Comparison of ENCODE assay signal across 10 cellular contexts in the genomic region with DNA sequence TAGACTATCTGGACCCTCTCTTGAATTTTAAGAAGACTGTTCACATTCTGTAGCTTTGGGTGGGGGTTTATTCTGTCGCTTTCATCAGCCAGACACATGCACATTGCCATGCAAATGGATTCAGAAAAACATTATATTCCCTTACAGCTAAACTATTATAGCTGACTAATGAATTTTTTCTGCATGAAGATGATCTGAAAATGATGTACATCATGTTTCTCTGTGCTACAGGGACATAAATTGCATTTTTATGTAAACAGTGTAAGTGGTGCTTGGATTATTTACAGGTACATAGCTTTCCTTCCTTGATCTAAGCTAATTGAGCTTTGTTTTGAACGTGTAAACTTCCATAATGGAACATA. TPM values are rescaled to one million over a fixed set of nuclear protein-coding genes. Genes with fewer than 3 reads are reported as not detected.
DNase-seq lines count a peak whose midpoint lies in the region; ATAC-seq and TF ChIP-seq lines count a peak whose summit lies in the region.
"Had no signal": no experiment of that assay in that cellular context is flagged by ENCODE, and none has a peak within 500 bp of the region (broad histone marks: within the 10 kb centered on the region; RNA-seq: fewer than 3 reads in every experiment).

No MANE protein-coding gene starts in this region.

- peak overlapping the region; percentile 92 for H3K27ac Mint-ChIP-seq in Calu3 (ENCODE audit: unreplicated experiment)
- H3K27ac Mint-ChIP-seq in progenitor cell of endocrine pancreas = peak overlapping the region; percentile 97

- peaks cover 40% of the 10 kb centered on the region for H3K4me1 Mint-ChIP-seq in Calu3 (ENCODE audit: low read depth, unreplicated experiment)
- peaks cover 25% of the 10 kb centered on the region for H3K4me1 Mint-ChIP-seq in progenitor cell of endocrine pancreas (ENCODE audit: low read depth)

- TF ChIP-seq EP300 in esophagus muscularis mucosa (IDR thresholded peaks at IDR 0.05) = no peak

- ATAC-seq in HG02973 (IDR thresholded peaks at IDR 0.05; ENCODE audit: unreplicated experiment) = no peak

- no peaks in the 10 kb centered on the region for H3K9me3 ChIP-seq in esophagus muscularis mucosa

- H3K36me3 Mint-ChIP-seq in Calu3 (ENCODE audit: insufficient read depth, unreplicated experiment) (peaks cover 47% of the 10 kb centered on the region), progenitor cell of endocrine pancreas (ENCODE audit: insufficient read depth) (no peaks in the 10 kb centered on the region)

- no peaks in the 10 kb centered on the region for H3K27me3 Mint-ChIP-seq in Calu3 (ENCODE audit: unreplicated experiment)
- H3K27me3 Mint-ChIP-seq in progenitor cell of endocrine pancreas = no peaks in the 10 kb centered on the region

- BruUV-seq in Calu3 (replicated peaks; lab: Mats Ljungman, UMichigan) = no TSS peak

- TF ChIP-seq CTCF in Calu3 (IDR thresholded peaks at IDR 0.05; ENCODE audit: unreplicated experiment) (no peak), esophagus muscularis mucosa (IDR thresholded peaks at IDR 0.05) (no peak), progenitor cell of endocrine pancreas (IDR thresholded peaks at IDR 0.05; ENCODE audit: unreplicated experiment) (no peak)

- peaks cover 11 to 28% (median 22%) of the 10 kb centered on the region in 4 donors for H3K4me1 ChIP-seq in esophagus muscularis mucosa

- H3K36me3 ChIP-seq in esophagus muscularis mucosa = no peaks in the 10 kb centered on the region

- H3K9me3 Mint-ChIP-seq in Calu3 (ENCODE audit: low read depth, unreplicated experiment) (no peaks in the 10 kb centered on the region), progenitor cell of endocrine pancreas (ENCODE audit: low read depth) (no peaks in the 10 kb centered on the region)

- H3K4me3 ChIP-seq in esophagus muscularis mucosa = peak overlapping the region; percentile 62 to 79 (median 67)

- H3K4me3 Mint-ChIP-seq in Calu3 (ENCODE audit: low read depth, unreplicated experiment) (peak overlapping the region; percentile 74), progenitor cell of endocrine pancreas (ENCODE audit: low read depth) (peak overlapping the region; percentile 92)

- H3K27ac ChIP-seq in esophagus muscularis mucosa (replicated peaks in 1 of 4) = no peak overlapping the region

- CTCF ChIA-PET in Calu3 (lab: Charles Lee) = interaction anchor here (0.6 to 3.6 kb wide), 6 partner anchors 19 to 267 kb away, joined by 3 to 14 read pairs (median 6); no protein-coding TSS in a partner anchor

- DNase-seq in Calu3 (no peak), NCI-H748 treated with DMSO at 0.1 percent for 48 hours (lab: John Stamatoyannopoulos, UW) (peak; percentile 26), esophagus muscularis mucosa (ENCODE audit: extremely low spot score) (no peak), progenitor cell of endocrine pancreas (ENCODE audit: low spot score, unreplicated experiment) (no peak), NCI-H2107 (lab: John Stamatoyannopoulos, UW) (no peak), glomerular visceral epithelial cell (ENCODE audit: extremely low spot score) (no peak), ureter (ENCODE audit: low spot score) (no peak)
- DNase-seq: COR-L47; NK-92 treated with Interleukin-12 subunit alpha and Interleukin-12 subunit beta, amount 100 ng/mL, for 24 hours had no signal

- TF ChIP-seq POLR2A in esophagus muscularis mucosa (IDR thresholded peaks at IDR 0.05; ENCODE audit: low read depth) = no peak

- WGBS in esophagus muscularis mucosa = 80% methylated on average over 2 of the region's 2 CpGs

- no peaks in the 10 kb centered on the region for H3K27me3 ChIP-seq in esophagus muscularis mucosa

- intact Hi-C loops in Calu3 (cut with micrococcal nuclease; ENCODE audit: unreplicated experiment) = loop anchor here (2.0 to 10.0 kb wide), 3 partner anchors 33 to 459 kb away; a partner anchor contains a TSS
- intact Hi-C loops in esophagus muscularis mucosa (cut with DNase I) = loop anchor here (2.0 kb wide), 1 partner anchor 135 kb away; no protein-coding TSS in a partner anchor

RNA-seq across cellular contexts. Expression of a gene that starts 1.5 kb away (rescaled TPM):
- total RNA-seq in Calu3 (2022) = 242 and 249 TPM in 2 replicates
- total RNA-seq in esophagus muscularis mucosa = 10 to 100 TPM; 12.0 to 27.2 (median 15.7) TPM
- 44.4 and 46.0 TPM in 2 replicates for total RNA-seq in progenitor cell of endocrine pancreas
- total RNA-seq in ureter = 54.1 TPM
